Comparison of ENCODE assay signal across 18 cellular contexts in genomic region chr1:9758559-9759121, GRCh38.
DNase-seq lines count a peak whose midpoint lies in the region; ATAC-seq, FAIRE-seq and TF ChIP-seq lines count a peak whose summit lies in the region.
"Had no signal": no experiment of that assay in that cellular context is flagged by ENCODE, and none has a peak within 500 bp of the region (broad histone marks: within the 10 kb centered on the region; RNA-seq: fewer than 3 reads in every experiment).

No MANE protein-coding gene starts in this region.

- H3K14ac ChIP-seq in mesenchymal stem cell (ENCODE audit: low read length in 2 of 2) = no peak overlapping the region

- TF ChIP-seq CTCF in HepG2 (CRISPR knock-in tag; IDR thresholded peaks at IDR 0.05) (no peak), right lobe of liver (IDR thresholded peaks at IDR 0.05) (no peak), bronchial epithelial cell (IDR thresholded peaks at IDR 0.05; ENCODE audit: insufficient read depth, low read length, severe bottlenecking) (no peak)

- no peak overlapping the region for H2BK12ac ChIP-seq in mesenchymal stem cell (ENCODE audit: low read length in 2 of 2)

- no peaks in the 10 kb centered on the region for H3K9me3 ChIP-seq in HepG2 (ENCODE audit: low read length)
- no peaks in the 10 kb centered on the region for H3K9me3 ChIP-seq in right lobe of liver
- H3K9me3 ChIP-seq in mesenchymal stem cell (ENCODE audit: control insufficient read depth, low read length) = no peaks in the 10 kb centered on the region

- intact Hi-C loops in HepG2 (cut with micrococcal nuclease; ENCODE audit: unreplicated experiment) = no loop called here
- intact Hi-C loops in right lobe of liver (cut with DNase I) = no loop called here

- no peak overlapping the region for H2AFZ ChIP-seq in HepG2 (ENCODE audit: low read length)
- no peak overlapping the region for H2AFZ ChIP-seq in mesenchymal stem cell (ENCODE audit: low read depth, low read length)

- no peak overlapping the region for H4K8ac ChIP-seq in mesenchymal stem cell (ENCODE audit: low read length)

- no TSS peak for BruUV-seq in HepG2 (replicated peaks; lab: Mats Ljungman, UMichigan)

- CTCF ChIA-PET in HepG2 (lab: Yijun Ruan, JAX; ENCODE audit: low intra/inter-chr PET ratio, low total read pairs) = no interaction called here

- H4K20me1 ChIP-seq in HepG2 (ENCODE audit: insufficient read depth, low read length) = peaks cover 7% of the 10 kb centered on the region

- no peak overlapping the region for H2BK5ac ChIP-seq in mesenchymal stem cell (ENCODE audit: low read depth, low read length, poor library complexity, severe bottlenecking)

- TF ChIP-seq EP300 in HepG2 (IDR thresholded peaks at IDR 0.05; ENCODE audit: low read depth in 2 of 2, low read length in 2 of 2) (no peak), HepG2 (CRISPR knock-in tag; IDR thresholded peaks at IDR 0.05; ENCODE audit: borderline replicate concordance) (no peak)

- H3K36me3 ChIP-seq in HepG2 (replicated peaks in 1 of 2; ENCODE audit: control insufficient read depth in 1 of 2, insufficient read depth in 2 of 2, low read length in 2 of 2) (peaks cover 7 to 11% of the 10 kb centered on the region in 2 experiments; a peak in 4 of 5 replicates), right lobe of liver (peaks cover 0 to 2% (median 0%) of the 10 kb centered on the region in 4 donors), bronchial epithelial cell (ENCODE audit: control insufficient read depth, insufficient read depth, low read length) (peaks cover 7% of the 10 kb centered on the region), mesenchymal stem cell (ENCODE audit: control insufficient read depth in 1 of 2, insufficient read depth in 2 of 2, low read depth in 1 of 2, low read length in 2 of 2) (peaks cover 12 to 14% of the 10 kb centered on the region in 2 experiments)

- no peak overlapping the region for H3K23ac ChIP-seq in mesenchymal stem cell (ENCODE audit: low read length in 2 of 2)

- no peak for TF ChIP-seq RAD21 in HepG2 (CRISPR knock-in tag; IDR thresholded peaks at IDR 0.05)

- H3K4me2 ChIP-seq in HepG2 (ENCODE audit: low read depth, low read length) (no peak overlapping the region), mesenchymal stem cell (ENCODE audit: low read length, poor library complexity, severe bottlenecking) (no peak overlapping the region)

- H3K27ac ChIP-seq in HepG2 (ENCODE audit: extremely low read length, insufficient read depth, low read length) (no peak overlapping the region), right lobe of liver (no peak overlapping the region), mesenchymal stem cell (ENCODE audit: low read length, poor library complexity, severe bottlenecking) (no peak overlapping the region)

- in situ Hi-C loops in HepG2 (cut with HindIII; ENCODE audit: extremely low pct_ligation_motif_present, low pct_unique_long_range_greater_than_20kb) = no loop called here

- H3K18ac ChIP-seq in mesenchymal stem cell (ENCODE audit: low read depth in 1 of 2, low read length in 2 of 2) = no peak overlapping the region

- peaks cover 31% of the 10 kb centered on the region for H3K79me1 ChIP-seq in mesenchymal stem cell (replicated peaks; ENCODE audit: low read length, poor library complexity, severe bottlenecking)

- peaks cover 9% of the 10 kb centered on the region for H3K79me2 ChIP-seq in HepG2 (ENCODE audit: insufficient read depth, low read length)

- DNase-seq in HepG2 (ENCODE audit: low spot score) (no peak), right lobe of liver (no peak), bronchial epithelial cell (ENCODE audit: low read depth) (peak; percentile 92), medulla oblongata (ENCODE audit: extremely low spot score) (peak; percentile 55), NCI-H524 treated with DMSO at 0.1 percent for 48 hours (lab: John Stamatoyannopoulos, UW) (no peak), mesenchymal stem cell (no peak)
- no peak for DNase-seq in stimulated activated naive CD4-positive, alpha-beta T cell treated with Interleukin-2 at 50 U/mL for 16 hours (lab: John Stamatoyannopoulos, UW)
- DNase-seq: activated CD4-positive, alpha-beta T cell treated with anti-CD3 and anti-CD28 coated beads, Interleukin-2, amount 10 ng/mL, durations not matched to agents 24 days and 14 days; activated effector memory CD4-positive, alpha-beta T cell treated with Interleukin-2 at 50 U/mL for 16 hours; CD4-positive, CD25-positive, alpha-beta regulatory T cell; central memory CD4-positive, alpha-beta T cell; effector CD4-positive, alpha-beta T cell; natural killer cell; NCI-H2029; stimulated activated CD4-positive, alpha-beta T cell treated with anti-CD3 and anti-CD28 coated beads, Interleukin-4, amount 100 ng/mL, for 4 hours; SW 1271 had no signal

- no peak overlapping the region for H3K4ac ChIP-seq in mesenchymal stem cell (ENCODE audit: low read depth in 1 of 2, low read length in 2 of 2)

- H3K4me1 ChIP-seq in HepG2 (ENCODE audit: insufficient read depth, low read length) (peaks cover 31% of the 10 kb centered on the region), right lobe of liver (peaks cover 0 to 14% (median 6%) of the 10 kb centered on the region in 4 donors), mesenchymal stem cell (ENCODE audit: control insufficient read depth, insufficient read depth, low read depth, low read length) (peaks cover 2% of the 10 kb centered on the region)

- no peak overlapping the region for H2AK5ac ChIP-seq in mesenchymal stem cell (ENCODE audit: low read length, severe bottlenecking)

- POLR2A ChIA-PET in HepG2 (lab: Yijun Ruan, JAX) = no interaction called here

- no peak overlapping the region for H2BK15ac ChIP-seq in mesenchymal stem cell (ENCODE audit: low read depth, poor library complexity, severe bottlenecking)

- H3K9ac ChIP-seq in HepG2 (ENCODE audit: insufficient read depth, low read depth, low read length) (no peak overlapping the region), mesenchymal stem cell (ENCODE audit: low read length) (no peak overlapping the region)

- H4K91ac ChIP-seq in mesenchymal stem cell (ENCODE audit: low read length) = no peak overlapping the region

- H3K4me3 ChIP-seq in HepG2 (replicated peaks in 1 of 3; ENCODE audit: insufficient read depth in 1 of 3, low read depth in 2 of 3, low read length in 3 of 3) = no peak overlapping the region
- H3K4me3 ChIP-seq in right lobe of liver = no peak overlapping the region
- no peak overlapping the region for H3K4me3 ChIP-seq in bronchial epithelial cell (ENCODE audit: low read depth, low read length)
- no peak overlapping the region for H3K4me3 ChIP-seq in mesenchymal stem cell (ENCODE audit: insufficient read depth in 1 of 2, low read depth in 1 of 2, low read length in 2 of 2)

- FAIRE-seq in HepG2 (lab: Jason Lieb, UNC) (no peak), bronchial epithelial cell (lab: Jason Lieb, UNC) (no peak)
- FAIRE-seq: GM12891 had no signal

- H3K27me3 ChIP-seq in HepG2 (ENCODE audit: control insufficient read depth in 1 of 2, insufficient read depth in 2 of 2, low read length in 2 of 2) (no peaks in the 10 kb centered on the region), right lobe of liver (no peaks in the 10 kb centered on the region), bronchial epithelial cell (ENCODE audit: control insufficient read depth, insufficient read depth, low read length) (no peaks in the 10 kb centered on the region), mesenchymal stem cell (ENCODE audit: control insufficient read depth in 1 of 2, insufficient read depth in 1 of 2, low read length in 2 of 2) (no peaks in the 10 kb centered on the region)

- whole genome bisulfite sequencing in HepG2 (ENCODE audit: low lambda C conversion rate) = 98% methylated on average over 10 of the region's 10 CpGs
- WGBS in right lobe of liver (ENCODE audit: insufficient coverage, low coverage, low lambda C conversion rate, missing lambda C conversion rate) = 87% methylated on average over 9 of the region's 10 CpGs
- WGBS in mesenchymal stem cell = 96% methylated on average over 10 of the region's 10 CpGs

- TF ChIP-seq POLR2A in HepG2 (IDR thresholded peaks at IDR 0.05; ENCODE audit: insufficient read depth in 1 of 2, low read depth in 2 of 2, low read length in 2 of 2) (no peak), right lobe of liver (IDR thresholded peaks at IDR 0.05) (no peak)

- ATAC-seq in HepG2 = no peak
- ATAC-seq in right lobe of liver = no peak
- no peak for ATAC-seq in GM19351 (IDR thresholded peaks at IDR 0.05; ENCODE audit: unreplicated experiment)
- ATAC-seq: natural killer cell had no signal

- H2BK120ac ChIP-seq in mesenchymal stem cell (ENCODE audit: low read depth, low read length) = no peak overlapping the region

TF ChIP-seq in HepG2, 621 proteins besides CTCF, POLR2A, EP300 and RAD21:
- TF ChIP-seq SRF (IDR thresholded peaks at IDR 0.05; ENCODE audit: low read depth, low read length) (no peak), ZNF263 (CRISPR knock-in tag; IDR thresholded peaks at IDR 0.05) (peak; percentile 30; the same call in 1 of the 2 replicates), KAT2B (IDR thresholded peaks at IDR 0.05; ENCODE audit: borderline replicate concordance, low read depth, low read length) (no peak), FOXJ3 (CRISPR knock-in tag; IDR thresholded peaks at IDR 0.05; ENCODE audit: borderline replicate concordance) (no peak)

Comparison
In these comparisons a context has a peak if more than half of its experiments do, and no peak if none do; other contexts are left out.
1. DNase-seq: peak in bronchial epithelial cell (single experiment) and medulla oblongata (single experiment); none in HepG2 (single experiment), right lobe of liver (0 of 3), stimulated activated naive CD4-positive, alpha-beta T cell treated with Interleukin-2 at 50 U/mL for 16 hours (single experiment), NCI-H524 treated with DMSO at 0.1 percent for 48 hours (single experiment) and mesenchymal stem cell (single experiment).